Comparison of ENCODE assay signal across 1 cellular context in genomic region chr14:58427289-58428010, GRCh38.
A peak's percentile ranks its signal among the peaks of the same experiment; 100 is the strongest.
TF ChIP-seq lines count a peak whose summit lies in the region.

TSS of gene KIAA0586 (plus strand) at chr14:58427719. CDS start at chr14:58428265, 546 bp downstream.
TSS of gene TIMM9 (minus strand) at chr14:58427531. CDS start at chr14:58411945, 15,586 bp downstream.

TF ChIP-seq in HEK293, 187 proteins besides CTCF, POLR2A, EP300 and RAD21 (continued from another document and continues in another):
- TF ChIP-seq ZNF692 (tag by site-specific recombination; IDR thresholded peaks at IDR 0.05) (peak; percentile 69), ZNF223 (tag by site-specific recombination; IDR thresholded peaks at IDR 0.05) (no peak), ZNF449 (tag by site-specific recombination; IDR thresholded peaks at IDR 0.05) (0 out of 2 replicates have a peak, but pooled peaks have one; percentile 19), KLF9 (tag by site-specific recombination; IDR thresholded peaks at IDR 0.05; ENCODE audit: low read depth) (peak; percentile 74; the same call in 1 of the 2 replicates), YY1 (tag by site-specific recombination; IDR thresholded peaks at IDR 0.05) (peak; percentile 76), PATZ1 (tag by site-specific recombination; IDR thresholded peaks at IDR 0.05) (peak; percentile 46), REST (tag by site-specific recombination; IDR thresholded peaks at IDR 0.05) (no peak), ZNF274 (IDR thresholded peaks at IDR 0.05; ENCODE audit: low read length) (no peak), ZNF274 (tag by site-specific recombination; IDR thresholded peaks at IDR 0.05; ENCODE audit: borderline replicate concordance) (no peak), ZNF221 (tag by site-specific recombination; IDR thresholded peaks at IDR 0.05; ENCODE audit: borderline replicate concordance) (no peak), ZFHX2 (tag by site-specific recombination; conservative IDR thresholded peaks at IDR 0.05) (peak; percentile 85), ZNF18 (tag by site-specific recombination; IDR thresholded peaks at IDR 0.05) (peak; percentile 91), ZBTB8A (tag by site-specific recombination; IDR thresholded peaks at IDR 0.05) (peak; percentile 51), ZNF132 (tag by site-specific recombination; IDR thresholded peaks at IDR 0.05; ENCODE audit: borderline replicate concordance) (no peak), ZNF157 (tag by site-specific recombination; IDR thresholded peaks at IDR 0.05) (no peak), ZNF561 (tag by site-specific recombination; IDR thresholded peaks at IDR 0.05; ENCODE audit: borderline replicate concordance) (0 out of 2 replicates have a peak, but pooled peaks have one; percentile 27), ZNF600 (tag by site-specific recombination; IDR thresholded peaks at IDR 0.05) (peak; percentile 71), GFI1B (tag by site-specific recombination; IDR thresholded peaks at IDR 0.05) (no peak), ZNF404 (tag by site-specific recombination; IDR thresholded peaks at IDR 0.05) (0 out of 2 replicates have a peak, but pooled peaks have one; percentile 23), ZBTB17 (tag by site-specific recombination; IDR thresholded peaks at IDR 0.05) (peak; percentile 56), SCRT2 (tag by site-specific recombination; IDR thresholded peaks at IDR 0.05) (0 out of 2 replicates have a peak, but pooled peaks have one; percentile 12), ZSCAN16 (tag by site-specific recombination; IDR thresholded peaks at IDR 0.05) (0 out of 2 replicates have a peak, but pooled peaks have one; percentile 15), ATF2 (tag by site-specific recombination; IDR thresholded peaks at IDR 0.05; ENCODE audit: low read depth) (0 out of 2 replicates have a peak, but pooled peaks have one; percentile 2), ZXDB (tag by site-specific recombination; IDR thresholded peaks at IDR 0.05) (peak; percentile 93), ZBTB44 (tag by site-specific recombination; IDR thresholded peaks at IDR 0.05) (0 out of 2 replicates have a peak, but pooled peaks have one; percentile 6), ZNF473 (tag by site-specific recombination; IDR thresholded peaks at IDR 0.05) (no peak), ZNF549 (tag by site-specific recombination; IDR thresholded peaks at IDR 0.05) (no peak), SALL2 (tag by site-specific recombination; IDR thresholded peaks at IDR 0.05; ENCODE audit: borderline replicate concordance) (0 out of 2 replicates have a peak, but pooled peaks have one; percentile 48), ZNF768 (tag by site-specific recombination; IDR thresholded peaks at IDR 0.05) (no peak), SP7 (tag by site-specific recombination; IDR thresholded peaks at IDR 0.05) (peak; percentile 79), SP2 (tag by site-specific recombination; IDR thresholded peaks at IDR 0.05) (peak; percentile 84), PBX3 (CRISPR knock-in tag; IDR thresholded peaks at IDR 0.05) (no peak), ZNF76 (tag by site-specific recombination; IDR thresholded peaks at IDR 0.05; ENCODE audit: borderline replicate concordance, low read depth) (peak; percentile 41; the same call in 1 of the 2 replicates), ZNF639 (tag by site-specific recombination; IDR thresholded peaks at IDR 0.05) (peak; percentile 78; the same call in 1 of the 2 replicates), FEZF1 (tag by site-specific recombination; IDR thresholded peaks at IDR 0.05) (0 out of 2 replicates have a peak, but pooled peaks have one; percentile 14), ZBTB20 (tag by site-specific recombination; IDR thresholded peaks at IDR 0.05) (no peak), KLF16 (tag by site-specific recombination; IDR thresholded peaks at IDR 0.05) (peak; percentile 74), ZNF629 (tag by site-specific recombination; IDR thresholded peaks at IDR 0.05) (peak; percentile 65), ZNF184 (tag by site-specific recombination; IDR thresholded peaks at IDR 0.05) (no peak), ZNF623 (tag by site-specific recombination; IDR thresholded peaks at IDR 0.05) (0 out of 2 replicates have a peak, but pooled peaks have one; percentile 32), ZNF610 (tag by site-specific recombination; IDR thresholded peaks at IDR 0.05; ENCODE audit: borderline replicate concordance) (peak; percentile 73), EGR2 (tag by site-specific recombination; IDR thresholded peaks at IDR 0.05; ENCODE audit: low read depth) (peak; percentile 82), ZNF645 (tag by site-specific recombination; IDR thresholded peaks at IDR 0.05) (no peak), TCF7L2 (IDR thresholded peaks at IDR 0.05; ENCODE audit: borderline replicate concordance, low read depth, low read length) (no peak), ZNF777 (tag by site-specific recombination; IDR thresholded peaks at IDR 0.05; ENCODE audit: borderline replicate concordance) (0 out of 2 replicates have a peak, but pooled peaks have one; percentile 48), ZNF658 (tag by site-specific recombination; IDR thresholded peaks at IDR 0.05) (no peak)
